14 cellular contexts compared by ENCODE assay signal in the genomic region with DNA sequence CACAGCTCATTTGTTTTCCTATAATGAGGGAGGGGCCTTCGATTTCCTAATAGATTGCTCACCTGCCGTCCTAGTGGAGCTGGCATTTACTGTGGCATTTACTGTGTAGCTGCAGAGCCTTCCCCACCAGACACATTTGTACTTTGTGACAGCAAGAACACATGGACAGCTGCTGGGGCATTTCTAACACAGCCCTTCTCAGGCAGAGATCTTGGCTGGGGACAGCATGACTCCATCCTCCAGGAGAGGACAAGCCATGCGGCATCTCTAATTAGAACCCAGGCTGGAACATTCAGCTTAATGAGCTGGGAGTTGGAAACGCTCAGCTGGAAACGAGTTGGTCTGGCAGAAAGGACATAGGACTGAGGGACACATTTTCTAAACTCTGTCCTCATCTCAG.
DNase-seq lines count a peak whose midpoint lies in the region; ATAC-seq lines count a peak whose summit lies in the region.
"Had no signal": no experiment of that assay in that cellular context is flagged by ENCODE, and none has a peak within 500 bp of the region (broad histone marks: within the 10 kb centered on the region; RNA-seq: fewer than 3 reads in every experiment).

No MANE protein-coding gene starts in this region.

- in situ Hi-C loops in G401 (cut with HindIII; ENCODE audit: low sequenced_read_pairs): no loop called here

- DNase-seq in G401 (ENCODE audit: low spot score) (peak; percentile 80), NCI-H146 (lab: John Stamatoyannopoulos, UW) (peak; percentile 31), NCI-H69 (lab: John Stamatoyannopoulos, UW) (peak; percentile 60), pons (ENCODE audit: low spot score) (peak; percentile 39), HuH-7.5 (ENCODE audit: low spot score) (no peak), NCI-H1105 treated with DMSO at 0.1 percent for 48 hours (lab: John Stamatoyannopoulos, UW) (no peak)
- DNase-seq: CD8-positive, alpha-beta T cell; COR-L47; DMS153; DMS79 treated with DMSO at 0.1 percent for 48 hours; EL; GDM1 had no signal

- no peak for ATAC-seq in GM18870 (IDR thresholded peaks at IDR 0.05; ENCODE audit: unreplicated experiment)
- ATAC-seq: A549; CD8-positive, alpha-beta T cell had no signal

Comparison
In these comparisons a context has a peak if more than half of its experiments do, and no peak if none do; other contexts are left out.
1. DNase-seq: peak in G401 (single experiment), NCI-H146 (single experiment), NCI-H69 (single experiment) and pons (single experiment); none in HuH-7.5 (single experiment) and NCI-H1105 treated with DMSO at 0.1 percent for 48 hours (single experiment).